9 cellular contexts compared by ENCODE assay signal in the genomic region with DNA sequence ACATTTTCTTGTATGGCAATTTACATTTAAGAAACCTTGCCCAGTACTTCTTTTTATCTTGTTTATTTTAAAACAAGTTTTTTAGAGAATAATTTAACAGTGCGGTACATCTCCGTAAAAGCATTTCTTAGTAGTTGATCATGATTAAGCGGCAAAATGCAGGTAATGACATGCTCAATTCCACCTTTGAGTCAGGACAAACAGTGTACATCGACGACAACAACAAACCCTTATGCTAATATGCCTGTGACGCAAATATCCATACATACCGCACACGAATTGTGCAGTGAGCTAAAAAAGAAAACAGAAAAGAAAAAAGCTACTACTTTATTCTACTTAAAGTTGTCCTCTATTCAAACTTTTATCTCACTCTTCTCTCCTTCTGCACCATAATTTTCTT. TPM values are rescaled to one million over a fixed set of nuclear protein-coding genes. Genes with fewer than 3 reads are reported as not detected.
DNase-seq lines count a peak whose midpoint lies in the region; ATAC-seq and TF ChIP-seq lines count a peak whose summit lies in the region.
"Had no signal": no experiment of that assay in that cellular context is flagged by ENCODE, and none has a peak within 500 bp of the region (broad histone marks: within the 10 kb centered on the region; RNA-seq: fewer than 3 reads in every experiment).

No MANE protein-coding gene starts in this region.

- intact Hi-C loops in left ventricle myocardium inferior (cut with micrococcal nuclease) (no loop called here), cardiac septum (cut with DNase I) (loop anchor here (5.0 kb wide), 1 partner anchor 44 kb away; no protein-coding TSS in a partner anchor), natural killer cell (cut with micrococcal nuclease) (no loop called here), vagina (cut with DNase I) (no loop called here)

- no peak for TF ChIP-seq POLR2A in vagina (IDR thresholded peaks at IDR 0.05)

- H3K9me3 ChIP-seq in left ventricle myocardium inferior (replicated peaks) (no peaks in the 10 kb centered on the region), vagina (no peaks in the 10 kb centered on the region)

- H3K4me3 ChIP-seq in left ventricle myocardium inferior (peak overlapping the region; percentile 76), vagina (peak overlapping the region; percentile 63 to 92)

- H3K4me1 Mint-ChIP-seq in endothelial cell (ENCODE audit: unreplicated experiment) (peaks cover 20% of the 10 kb centered on the region), natural killer cell (peaks cover 0 to 13% of the 10 kb centered on the region in 2 donors)

- H3K9me3 Mint-ChIP-seq in endothelial cell (ENCODE audit: unreplicated experiment) (no peaks in the 10 kb centered on the region), natural killer cell (peaks cover 3 to 4% of the 10 kb centered on the region in 2 donors)

- H3K27me3 ChIP-seq in left ventricle myocardium inferior (ENCODE audit: low read depth), result no peaks in the 10 kb centered on the region
- H3K27me3 ChIP-seq in vagina, result no peaks in the 10 kb centered on the region

- no peak for ATAC-seq in natural killer cell
- ATAC-seq in GM19351 (IDR thresholded peaks at IDR 0.05; ENCODE audit: unreplicated experiment), result no peak

- H3K36me3 ChIP-seq in left ventricle myocardium inferior (no peaks in the 10 kb centered on the region), vagina (no peaks in the 10 kb centered on the region)

- H3K4me3 Mint-ChIP-seq in endothelial cell (ENCODE audit: unreplicated experiment) (peak overlapping the region; percentile 97), natural killer cell (peak overlapping the region; percentile 40)
- H3K4me3 Mint-ChIP-seq: CD4-positive, alpha-beta T cell had no signal

- TF ChIP-seq CTCF in left ventricle myocardium inferior (IDR thresholded peaks at IDR 0.05; ENCODE audit: borderline replicate concordance), result no peak
- no peak for TF ChIP-seq CTCF in endothelial cell (IDR thresholded peaks at IDR 0.05; ENCODE audit: unreplicated experiment)
- TF ChIP-seq CTCF in natural killer cell (IDR thresholded peaks at IDR 0.05), result no peak
- no peak for TF ChIP-seq CTCF in vagina (IDR thresholded peaks at IDR 0.05)

- peaks cover 56% of the 10 kb centered on the region for H3K4me1 ChIP-seq in left ventricle myocardium inferior
- H3K4me1 ChIP-seq in vagina, result peaks cover 27% of the 10 kb centered on the region

- H3K27ac Mint-ChIP-seq in endothelial cell (ENCODE audit: unreplicated experiment) (peak overlapping the region; percentile 48), natural killer cell (no peak overlapping the region)
- H3K27ac Mint-ChIP-seq: CD4-positive, alpha-beta T cell had no signal

- H3K36me3 Mint-ChIP-seq in endothelial cell (ENCODE audit: low read depth, unreplicated experiment), result peaks cover 3% of the 10 kb centered on the region
- H3K36me3 Mint-ChIP-seq in natural killer cell, result no peaks in the 10 kb centered on the region

- peaks cover 9% of the 10 kb centered on the region for H3K27me3 Mint-ChIP-seq in endothelial cell (ENCODE audit: unreplicated experiment)
- peaks cover 24 to 47% of the 10 kb centered on the region in 2 donors for H3K27me3 Mint-ChIP-seq in natural killer cell (ENCODE audit: low read depth in 2 of 2)

- no peak for DNase-seq in left ventricle myocardium inferior
- no peak for DNase-seq in cardiac septum (ENCODE audit: low spot score)
- no peak for DNase-seq in endothelial cell (ENCODE audit: low spot score)
- DNase-seq in natural killer cell, result no peak
- no peak for DNase-seq in vagina (ENCODE audit: extremely low spot score in 2 of 2)
- DNase-seq in HuH-7.5 (ENCODE audit: low spot score), result no peak
- no peak for DNase-seq in HK-2 (ENCODE audit: unreplicated experiment)
- DNase-seq: CD4-positive, alpha-beta T cell had no signal

- H3K27ac ChIP-seq in left ventricle myocardium inferior (replicated peaks), result peak overlapping the region; percentile 89
- peak overlapping the region; percentile 96 for H3K27ac ChIP-seq in vagina

RNA-seq across cellular contexts. Expression of a gene that starts 1.9 kb away (rescaled TPM):
- total RNA-seq in left ventricle myocardium inferior, result 4.5 TPM
- total RNA-seq in cardiac septum, result 6.3 TPM
- 6.3 TPM for total RNA-seq in endothelial cell (ENCODE audit: unreplicated experiment)
- under 1 TPM; 0.09 to 0.48 (median 0.27) TPM for total RNA-seq in natural killer cell
- 6.9 TPM for total RNA-seq in vagina
- total RNA-seq: CD4-positive, alpha-beta T cell had no signal
